Comparison of ENCODE assay signal across 7 cellular contexts in the genomic region with DNA sequence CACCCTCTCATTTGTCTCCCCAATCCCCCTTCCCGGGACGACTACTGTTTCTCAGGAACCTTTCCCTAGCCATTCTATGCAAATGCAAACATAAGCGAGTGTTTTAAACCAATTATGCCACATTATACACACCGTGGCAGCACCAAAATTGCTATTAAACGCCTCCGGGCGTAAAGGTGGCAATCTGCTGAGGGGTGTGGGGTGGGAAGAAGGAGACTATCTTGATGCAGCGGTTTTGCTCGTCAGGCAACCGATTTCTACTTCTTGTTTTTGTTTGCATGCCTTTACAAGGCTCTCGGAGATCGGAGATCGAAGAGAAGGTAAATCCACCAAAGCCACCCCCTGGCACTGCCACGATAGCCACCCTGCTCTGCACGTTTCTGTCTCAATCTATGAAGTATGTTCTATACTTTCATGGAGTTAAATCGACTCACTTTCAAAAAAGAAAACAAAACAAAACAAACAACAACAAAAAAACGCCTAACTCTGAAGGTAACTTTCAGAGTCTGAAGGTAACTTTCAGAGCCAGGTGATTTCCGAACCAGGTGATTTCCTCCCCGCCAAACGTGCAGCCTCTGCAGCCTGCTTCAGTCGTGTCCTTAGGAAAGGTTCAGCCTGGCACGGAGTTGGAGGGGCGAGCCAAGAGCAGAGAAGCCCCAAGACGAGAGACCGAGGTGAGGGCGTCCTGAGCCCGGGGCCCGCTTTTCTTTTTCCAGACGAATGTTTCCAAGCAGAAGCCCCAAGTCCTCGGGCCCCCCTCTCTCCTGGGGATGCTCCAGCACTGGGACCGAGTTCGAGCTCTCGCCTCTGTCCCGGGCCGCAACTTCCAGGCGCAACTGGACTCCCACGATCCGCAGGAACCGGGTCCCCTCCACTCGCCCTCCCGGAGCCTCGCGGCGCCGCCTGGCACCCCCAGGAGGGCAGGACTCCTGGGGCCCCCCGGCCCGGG. TPM values are rescaled to one million over a fixed set of nuclear protein-coding genes. Genes with fewer than 3 reads are reported as not detected.
A peak's percentile ranks its signal among the peaks of the same experiment; 100 is the strongest.
DNase-seq lines count a peak whose midpoint lies in the region; ATAC-seq and TF ChIP-seq lines count a peak whose summit lies in the region.

No MANE protein-coding gene starts in this region.

- TF ChIP-seq CTCF in Peyer's patch (IDR thresholded peaks at IDR 0.05) (no peak), breast epithelium (IDR thresholded peaks at IDR 0.05) (no peak), transverse colon (IDR thresholded peaks at IDR 0.05) (no peak)

- no peak for TF ChIP-seq EP300 in transverse colon (IDR thresholded peaks at IDR 0.05; ENCODE audit: low read depth)

- H3K27ac ChIP-seq in Peyer's patch (peak overlapping the region; percentile 77 to 89 (median 87)), breast epithelium (peak overlapping the region; percentile 90 to 92), transverse colon (peak overlapping the region; percentile 77 to 89 (median 84))

- H3K36me3 ChIP-seq in Peyer's patch, result no peaks in the 10 kb centered on the region
- H3K36me3 ChIP-seq in breast epithelium, result no peaks in the 10 kb centered on the region
- no peaks in the 10 kb centered on the region for H3K36me3 ChIP-seq in transverse colon

- H3K4me1 ChIP-seq in Peyer's patch, result peaks cover 0 to 4% (median 2%) of the 10 kb centered on the region in 4 donors
- H3K4me1 ChIP-seq in breast epithelium, result no peaks in the 10 kb centered on the region
- peaks cover 0 to 17% (median 10%) of the 10 kb centered on the region in 4 donors for H3K4me1 ChIP-seq in transverse colon

- H3K9me3 ChIP-seq in Peyer's patch (no peaks in the 10 kb centered on the region), breast epithelium (no peaks in the 10 kb centered on the region), transverse colon (no peaks in the 10 kb centered on the region)

- ATAC-seq in GM18505 (IDR thresholded peaks at IDR 0.05; ENCODE audit: unreplicated experiment) (peak; percentile 2), HG02642 (IDR thresholded peaks at IDR 0.05; ENCODE audit: poor library complexity, unreplicated experiment) (peak; percentile 25)

- intact Hi-C loops in breast epithelium (cut with DNase I; ENCODE audit: low total_unique reads), result no loop called here
- intact Hi-C loops in transverse colon (cut with DNase I; ENCODE audit: low total_unique reads), result no loop called here

- H3K27me3 ChIP-seq in Peyer's patch (no peaks in the 10 kb centered on the region), breast epithelium (no peaks in the 10 kb centered on the region), transverse colon (peaks cover 15% of the 10 kb centered on the region)

- TF ChIP-seq POLR2A in GM18505 (IDR thresholded peaks at IDR 0.05; ENCODE audit: borderline replicate concordance, extremely low read depth, insufficient read depth, insufficient read length) (no peak), Peyer's patch (IDR thresholded peaks at IDR 0.05) (no peak), breast epithelium (IDR thresholded peaks at IDR 0.05) (no peak), transverse colon (IDR thresholded peaks at IDR 0.05) (peak; percentile 4)

- H3K4me3 ChIP-seq in Peyer's patch, result peak overlapping the region; percentile 72 to 92 (median 83)
- peak overlapping the region; percentile 45 to 80 (median 61) for H3K4me3 ChIP-seq in breast epithelium
- peak overlapping the region; percentile 70 to 92 (median 73) for H3K4me3 ChIP-seq in transverse colon

- in situ Hi-C loops in transverse colon (cut with MboI; ENCODE audit: low pct_ligation_motif_present in 1 of 4, low pct_unique_long_range_greater_than_20kb in 1 of 4, low sequenced_read_pairs in 3 of 4), result no loop called here

- 14 to 24% methylated on average over 18 to 33 of the region's 47 CpGs for WGBS in transverse colon (ENCODE audit: low coverage in 1 of 2), 2 donors

- DNase-seq in Peyer's patch (peak; percentile 48 to 69 (median 69)), breast epithelium (ENCODE audit: low spot score in 2 of 2) (peak in 1 of 2 donors; percentile 52), medulla oblongata (ENCODE audit: extremely low spot score) (peak; percentile 7), transverse colon (peak; percentile 51), middle frontal gyrus (ENCODE audit: extremely low spot score, low spot score) (no peak)

RNA-seq across cellular contexts. Expression of gene CDK1, which starts 45.8 kb away (rescaled TPM):
- total RNA-seq in Peyer's patch (10 to 100 TPM in 2 of 4 donors, 1 to 10 TPM in 2; 3.2 to 19.8 (median 8.4) TPM), breast epithelium (1 to 10 TPM in 2 of 3 donors, under 1 TPM in 1; 0.98 to 5.0 (median 2.2) TPM), transverse colon (1 to 10 TPM in 2 of 4 donors, under 1 TPM in 1, not detected in 1; 0.80 to 3.3 (median 2.9) TPM)
